ENCODE assay signal across 8 cellular contexts in the genomic region with DNA sequence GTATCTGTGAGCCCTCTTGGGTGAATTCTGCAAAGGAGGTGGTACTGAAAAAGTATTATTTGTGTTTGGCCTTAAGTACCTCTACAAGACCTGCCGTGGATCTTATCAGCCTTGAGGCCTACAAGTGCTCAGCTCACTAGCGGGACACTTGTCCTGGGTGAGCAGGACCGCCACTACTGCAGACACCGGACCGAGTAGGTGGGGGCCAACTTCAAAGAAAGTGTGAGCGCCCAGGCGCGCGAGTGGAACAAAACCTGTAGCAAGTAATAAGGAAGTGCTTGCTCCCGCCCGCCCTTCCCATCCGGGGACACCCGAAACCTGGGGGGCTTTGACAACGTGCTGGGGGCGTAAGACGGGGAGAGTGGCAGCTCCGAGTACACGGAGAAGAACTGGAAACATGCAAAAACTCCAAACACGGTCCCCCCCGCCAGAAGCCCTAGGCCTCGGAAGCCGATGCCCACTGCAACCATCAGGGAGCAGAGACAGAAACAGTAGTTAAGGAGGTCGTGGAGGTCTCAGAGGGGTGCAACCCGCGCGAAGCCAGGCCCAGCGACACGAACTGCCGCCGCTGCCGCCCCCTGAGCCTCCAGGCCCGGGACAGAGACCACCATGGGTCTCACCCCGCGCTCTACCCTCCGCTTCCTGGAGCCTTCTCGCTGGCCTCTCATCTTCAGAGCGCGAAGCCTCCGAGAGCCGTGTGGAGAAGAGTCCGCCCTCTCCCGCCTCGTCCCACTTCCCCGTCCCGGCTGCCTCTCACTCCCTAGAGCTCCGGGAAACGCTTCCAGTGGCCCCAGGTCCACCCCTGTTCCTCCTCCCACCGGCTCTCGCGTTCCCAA. TPM values are rescaled to one million over a fixed set of nuclear protein-coding genes. Genes with fewer than 3 reads are reported as not detected.
DNase-seq lines count a peak whose midpoint lies in the region; ATAC-seq and TF ChIP-seq lines count a peak whose summit lies in the region.

No MANE protein-coding gene starts in this region.

- H3K27ac ChIP-seq in SK-N-MC (peak overlapping the region; percentile 81), right atrium auricular region (peak overlapping the region; percentile 95 to 99), psoas muscle (peak overlapping the region; percentile 98), aorta (ENCODE audit: low read depth in 1 of 2, low read length in 2 of 2) (peak overlapping the region; percentile 76 to 87)

- H3K9ac ChIP-seq in SK-N-MC (ENCODE audit: insufficient read length): peak overlapping the region; percentile 95

- H3K4me1 ChIP-seq in right atrium auricular region (peaks cover 0 to 23% of the 10 kb centered on the region in 2 donors), psoas muscle (peaks cover 24% of the 10 kb centered on the region), aorta (ENCODE audit: control insufficient read depth in 1 of 2, insufficient read depth in 2 of 2, low read length in 2 of 2) (no peaks in the 10 kb centered on the region)

- peaks cover 29% of the 10 kb centered on the region for H3K36me3 Mint-ChIP-seq in activated naive CD8-positive, alpha-beta T cell treated with anti-CD3 and anti-CD28 coated beads, Interleukin-2, amount 50 U/mL, for 24 hours (ENCODE audit: low read depth)

- H3K36me3 ChIP-seq in SK-N-MC (ENCODE audit: insufficient read depth, low read length) (peaks cover 10% of the 10 kb centered on the region; the same call in 1 of the 2 replicates), right atrium auricular region (peaks cover 6% of the 10 kb centered on the region), psoas muscle (ENCODE audit: insufficient read depth in 1 of 2, low read depth in 1 of 2) (peaks cover under 1 to 14% of the 10 kb centered on the region in 2 donors), aorta (ENCODE audit: control insufficient read depth in 1 of 2, insufficient read depth in 2 of 2, low read length in 1 of 2) (peaks cover under 1 to 5% of the 10 kb centered on the region in 2 donors)

- H3K27ac Mint-ChIP-seq in activated naive CD8-positive, alpha-beta T cell treated with anti-CD3 and anti-CD28 coated beads, Interleukin-2, amount 50 U/mL, for 24 hours: peak overlapping the region; percentile 100

- H3K4me3 Mint-ChIP-seq in activated naive CD8-positive, alpha-beta T cell treated with anti-CD3 and anti-CD28 coated beads, Interleukin-2, amount 50 U/mL, for 24 hours: peak overlapping the region; percentile 100

- H3K27me3 ChIP-seq in right atrium auricular region (no peaks in the 10 kb centered on the region), psoas muscle (ENCODE audit: insufficient read depth in 3 of 3, low read length in 2 of 3) (no peaks in the 10 kb centered on the region), aorta (ENCODE audit: control insufficient read depth in 1 of 2, insufficient read depth in 2 of 2, low read length in 1 of 2) (no peaks in the 10 kb centered on the region)

- TF ChIP-seq CTCF in right atrium auricular region (IDR thresholded peaks at IDR 0.05) (no peak), psoas muscle (IDR thresholded peaks at IDR 0.05) (no peak)

- ATAC-seq in HG03045 (IDR thresholded peaks at IDR 0.05; ENCODE audit: unreplicated experiment) (peak; percentile 5), psoas muscle (peak; percentile 34 to 61 (median 38)), aorta (ENCODE audit: low FRiP score) (peak; percentile 67), GM19452 (IDR thresholded peaks at IDR 0.05; ENCODE audit: unreplicated experiment) (no peak)
- peak; percentile 0 for ATAC-seq in activated naive CD8-positive, alpha-beta T cell treated with anti-CD3 and anti-CD28 coated beads, Interleukin-2, amount 50 U/mL, for 24 hours

- peaks cover 42% of the 10 kb centered on the region for H3K4me1 Mint-ChIP-seq in activated naive CD8-positive, alpha-beta T cell treated with anti-CD3 and anti-CD28 coated beads, Interleukin-2, amount 50 U/mL, for 24 hours

- no peak for DNase-seq in SK-N-MC (ENCODE audit: low read depth, low spot score)
- DNase-seq in activated naive CD8-positive, alpha-beta T cell treated with anti-CD3 and anti-CD28 coated beads, Interleukin-2, amount 50 U/mL, for 24 hours: peak; percentile 62
- DNase-seq in right atrium auricular region (ENCODE audit: low spot score): peak; percentile 74
- peak; percentile 44 to 75 for DNase-seq in psoas muscle
- DNase-seq in aorta: peak; percentile 72 to 80

- H3K27me3 Mint-ChIP-seq in activated naive CD8-positive, alpha-beta T cell treated with anti-CD3 and anti-CD28 coated beads, Interleukin-2, amount 50 U/mL, for 24 hours: peaks cover 3% of the 10 kb centered on the region

- H3K9me3 ChIP-seq in SK-N-MC (ENCODE audit: low read depth, low read length) (no peaks in the 10 kb centered on the region), right atrium auricular region (no peaks in the 10 kb centered on the region), psoas muscle (no peaks in the 10 kb centered on the region), aorta (ENCODE audit: control insufficient read depth, low read length) (no peaks in the 10 kb centered on the region)

- WGBS in psoas muscle, 3 donors: 0 to 1% (median 1%) methylated on average over 44 to 50 of the region's 50 CpGs
- WGBS in aorta, 2 donors: 0 to 1% methylated on average over 35 to 50 of the region's 50 CpGs

- intact Hi-C loops in psoas muscle (cut with DNase I) (loop anchor here in 1 of 2 donors (5.0 kb wide), 1 partner anchor 112 kb away; a partner anchor contains a TSS), aorta (cut with DNase I) (loop anchor here in 1 of 2 donors (5.0 kb wide), 1 partner anchor 103 kb away; a partner anchor contains a TSS)

- H3K9me3 Mint-ChIP-seq in activated naive CD8-positive, alpha-beta T cell treated with anti-CD3 and anti-CD28 coated beads, Interleukin-2, amount 50 U/mL, for 24 hours: no peaks in the 10 kb centered on the region

- H3K4me3 ChIP-seq in GM08714 (ENCODE audit: low read length) (peak overlapping the region; percentile 82), SK-N-MC (peak overlapping the region; percentile 87), right atrium auricular region (peak overlapping the region; percentile 82 to 94), psoas muscle (peak overlapping the region; percentile 96), aorta (ENCODE audit: low read length in 2 of 2) (peak overlapping the region; percentile 24 to 91)

RNA-seq across cellular contexts. Expression of a gene that starts 0.6 kb away (rescaled TPM):
- total RNA-seq in right atrium auricular region: 10 to 100 TPM; 54.3 to 63.2 TPM
- total RNA-seq in psoas muscle: 100 to 1,000 TPM in 1 of 4 donors, 10 to 100 TPM in 3; 70.9 to 112 (median 90.0) TPM
- 10 to 100 TPM; 57.6 to 90.4 (median 75.8) TPM for polyA plus RNA-seq in psoas muscle
- total RNA-seq in aorta: 100 to 1,000 TPM; 103 to 124 TPM
- 10 to 100 TPM; 32.6 to 53.5 TPM for polyA plus RNA-seq in aorta

RNA-seq across cellular contexts. Expression of a gene that starts 55.5 kb away (rescaled TPM):
- total RNA-seq in right atrium auricular region (10 to 100 TPM; 10.1 to 14.9 TPM), psoas muscle (10 to 100 TPM in 1 of 4 donors, 1 to 10 TPM in 3; 6.6 to 12.6 (median 8.2) TPM), aorta (10 to 100 TPM; 11.2 to 22.9 TPM)
- polyA plus RNA-seq in psoas muscle (10 to 100 TPM in 1 of 3 donors, 1 to 10 TPM in 2; 4.3 to 11.7 (median 8.9) TPM), aorta (1 to 10 TPM; 1.5 to 7.7 TPM)
